In the genomic region with DNA sequence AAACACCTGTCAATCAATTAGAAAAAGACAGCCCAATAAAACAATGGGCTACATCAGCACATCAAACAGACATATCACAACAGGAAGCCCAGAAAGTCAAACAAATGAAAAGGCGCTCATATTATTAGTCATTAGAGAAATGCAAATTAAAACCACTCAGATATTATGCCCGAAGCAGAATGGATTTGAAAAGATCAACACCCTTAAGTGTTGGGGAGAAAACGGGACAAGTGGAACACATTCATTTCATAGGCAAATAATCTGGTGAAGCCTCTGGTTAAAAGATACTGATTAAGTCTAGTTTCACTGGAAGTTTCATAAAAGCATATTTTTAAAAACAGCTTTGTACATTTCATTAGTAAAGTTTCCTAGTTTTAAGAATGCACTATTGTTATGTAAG, we compare ENCODE assay signal across 43 cellular contexts. TPM values are rescaled to one million over a fixed set of nuclear protein-coding genes. Genes with fewer than 3 reads are reported as not detected.
"Had no signal": no experiment of that assay in that cellular context is flagged by ENCODE, and none has a peak within 500 bp of the region (broad histone marks: within the 10 kb centered on the region; RNA-seq: fewer than 3 reads in every experiment).

No MANE protein-coding gene starts in this region.

- ATAC-seq: activated naive CD4-positive, alpha-beta T cell treated with anti-CD3 and anti-CD28 coated beads, Interleukin-2, amount 50 U/mL, for 72 hours; activated naive CD8-positive, alpha-beta T cell treated with anti-CD3 and anti-CD28 coated beads, Interleukin-2, amount 50 U/mL, for 24 hours; activated T-cell treated with anti-CD3 and anti-CD28 coated beads, Interleukin-2, amount 50 U/mL, for 4 hours; activated T-cell treated with anti-CD3 and anti-CD28 coated beads, Interleukin-2, amount 50 U/mL, for 72 hours; activated T-helper 17 cell treated with anti-CD3 and anti-CD28 coated beads, Interleukin-2, amount 50 U/mL, for 72 hours; body of pancreas had no signal

- DNase-seq: activated effector memory CD4-positive, alpha-beta T cell treated with anti-CD3 and anti-CD28 coated beads, Interleukin-2, amount 50 U/mL, for 16 hours; activated effector memory CD4-positive, alpha-beta T cell treated with Interleukin-2 at 50 U/mL for 16 hours; activated gamma-delta T cell; activated gamma-delta T cell treated with Interleukin-2 at 50 U/mL for 16 hours; activated naive CD4-positive, alpha-beta T cell; activated naive CD4-positive, alpha-beta T cell treated with anti-CD3 and anti-CD28 coated beads for 36 hours; activated naive CD4-positive, alpha-beta T cell treated with anti-CD3 and anti-CD28 coated beads, Interleukin-2, amount 10 ng/mL, durations not matched to agents 7 days and 5 days; activated naive CD4-positive, alpha-beta T cell treated with anti-CD3 and anti-CD28 coated beads, Interleukin-2, amount 50 U/mL, for 16 hours; activated naive CD4-positive, alpha-beta T cell treated with Interleukin-2 at 50 U/mL for 16 hours; activated naive CD8-positive, alpha-beta T cell treated with anti-CD3 and anti-CD28 coated beads for 36 hours; activated naive CD8-positive, alpha-beta T cell treated with anti-CD3 and anti-CD28 coated beads, Interleukin-2, amount 10 ng/mL, durations not matched to agents 7 days and 5 days; activated naive CD8-positive, alpha-beta T cell treated with anti-CD3 and anti-CD28 coated beads, Interleukin-2, amount 50 U/mL, for 24 hours; activated T-cell treated with anti-CD3 and anti-CD28 coated beads, Interleukin-2, amount 50 U/mL, for 24 hours; activated T-cell treated with anti-CD3 and anti-CD28 coated beads, Interleukin-2, amount 50 U/mL, for 4 hours; activated T-cell treated with anti-CD3 and anti-CD28 coated beads, Interleukin-2, amount 50 U/mL, for 48 hours; activated T-cell treated with anti-CD3 and anti-CD28 coated beads, Interleukin-2, amount 50 U/mL, for 72 hours; adrenal gland; amniotic stem cell; amygdala; anterior cingulate cortex; aorta; body of pancreas; brain microvascular endothelial cell; caudate nucleus; central memory CD4-positive, alpha-beta T cell; cerebellar nuclear complex had no signal

- H3K9me3 ChIP-seq: adrenal gland, ascending aorta, body of pancreas had no signal

- FAIRE-seq: astrocyte, bronchial epithelial cell had no signal

- H3K27ac ChIP-seq: adrenal gland, ascending aorta, body of pancreas, brain microvascular endothelial cell, breast epithelium, cardiac muscle cell had no signal

- H3K4me3 ChIP-seq: adrenal gland, ascending aorta, body of pancreas, breast epithelium, cardiac muscle cell had no signal

- H3K4me1 ChIP-seq: adrenal gland, ascending aorta, breast epithelium had no signal

- H3K4me3 Mint-ChIP-seq: activated naive CD4-positive, alpha-beta T cell treated with anti-CD3 and anti-CD28 coated beads for 36 hours; activated naive CD4-positive, alpha-beta T cell treated with anti-CD3 and anti-CD28 coated beads, Interleukin-2, amount 10 ng/mL, durations not matched to agents 7 days and 5 days; activated naive CD4-positive, alpha-beta T cell treated with anti-CD3 and anti-CD28 coated beads, Interleukin-2, amount 50 U/mL, for 24 hours; activated naive CD8-positive, alpha-beta T cell; activated naive CD8-positive, alpha-beta T cell treated with anti-CD3 and anti-CD28 coated beads for 36 hours; activated naive CD8-positive, alpha-beta T cell treated with anti-CD3 and anti-CD28 coated beads, Interleukin-2, amount 10 ng/mL, durations not matched to agents 7 days and 5 days; activated naive CD8-positive, alpha-beta T cell treated with anti-CD3 and anti-CD28 coated beads, Interleukin-2, amount 50 U/mL, for 24 hours; activated T-cell treated with anti-CD3 and anti-CD28 coated beads, Interleukin-2, amount 50 U/mL, for 24 hours; activated T-cell treated with anti-CD3 and anti-CD28 coated beads, Interleukin-2, amount 50 U/mL, for 4 hours; activated T-cell treated with anti-CD3 and anti-CD28 coated beads, Interleukin-2, amount 50 U/mL, for 72 hours; activated T-helper 1 cell treated with anti-CD3 and anti-CD28 coated beads, Interleukin-12 subunit alpha, Interleukin-12 subunit beta, Interleukin-2, Interleukin-4 antibody, amounts not matched to agents 30 ng/mL and 10 ng/mL and 1 ng/mL, durations not matched to agents 14 hours and 24 hours and 36 hours; activated T-helper 17 cell treated with anti-CD3 and anti-CD28 coated beads, Interleukin-2, amount 50 U/mL, for 72 hours; brain; central memory CD8-positive, alpha-beta T cell had no signal

- H3K36me3 Mint-ChIP-seq: activated naive CD4-positive, alpha-beta T cell treated with anti-CD3 and anti-CD28 coated beads, Interleukin-2, amount 10 ng/mL, durations not matched to agents 7 days and 5 days; activated naive CD8-positive, alpha-beta T cell treated with anti-CD3 and anti-CD28 coated beads for 36 hours; activated naive CD8-positive, alpha-beta T cell treated with anti-CD3 and anti-CD28 coated beads, Interleukin-2, amount 10 ng/mL, durations not matched to agents 7 days and 5 days; brain had no signal

- H3K27ac Mint-ChIP-seq: activated naive CD4-positive, alpha-beta T cell treated with anti-CD3 and anti-CD28 coated beads for 36 hours; activated naive CD4-positive, alpha-beta T cell treated with anti-CD3 and anti-CD28 coated beads, Interleukin-2, amount 10 ng/mL, durations not matched to agents 7 days and 5 days; activated naive CD4-positive, alpha-beta T cell treated with anti-CD3 and anti-CD28 coated beads, Interleukin-2, amount 50 U/mL, for 24 hours; activated naive CD4-positive, alpha-beta T cell treated with anti-CD3 and anti-CD28 coated beads, Interleukin-2, amount 50 U/mL, for 72 hours; activated naive CD8-positive, alpha-beta T cell; activated naive CD8-positive, alpha-beta T cell treated with anti-CD3 and anti-CD28 coated beads for 36 hours; activated naive CD8-positive, alpha-beta T cell treated with anti-CD3 and anti-CD28 coated beads, Interleukin-2, amount 10 ng/mL, durations not matched to agents 7 days and 5 days; activated naive CD8-positive, alpha-beta T cell treated with anti-CD3 and anti-CD28 coated beads, Interleukin-2, amount 50 U/mL, for 24 hours; activated T-cell treated with anti-CD3 and anti-CD28 coated beads, Interleukin-2, amount 50 U/mL, for 24 hours; activated T-cell treated with anti-CD3 and anti-CD28 coated beads, Interleukin-2, amount 50 U/mL, for 72 hours; activated T-helper 1 cell treated with anti-CD3 and anti-CD28 coated beads, Interleukin-12 subunit alpha, Interleukin-12 subunit beta, Interleukin-2, Interleukin-4 antibody, amounts not matched to agents 30 ng/mL and 10 ng/mL and 1 ng/mL, durations not matched to agents 14 hours and 24 hours and 36 hours; activated T-helper 17 cell treated with anti-CD3 and anti-CD28 coated beads, Interleukin-2, amount 50 U/mL, for 72 hours; activated T-helper 2 cell treated with anti-CD3 and anti-CD28 coated beads, Interferon-gamma antibody, Interleukin-2, Interleukin-4, amounts not matched to agents 10 μg/mL and 5 μg/mL and 100 μg/mL, durations not matched to agents 14 hours and 24 hours and 36 hours; brain had no signal

- H3K36me3 ChIP-seq: adrenal gland, ascending aorta, brain microvascular endothelial cell, breast epithelium, cardiac muscle cell had no signal

- H3K4me1 Mint-ChIP-seq: activated naive CD4-positive, alpha-beta T cell treated with anti-CD3 and anti-CD28 coated beads, Interleukin-2, amount 10 ng/mL, durations not matched to agents 7 days and 5 days; activated naive CD4-positive, alpha-beta T cell treated with anti-CD3 and anti-CD28 coated beads, Interleukin-2, amount 50 U/mL, for 24 hours; activated naive CD8-positive, alpha-beta T cell treated with anti-CD3 and anti-CD28 coated beads for 36 hours; activated naive CD8-positive, alpha-beta T cell treated with anti-CD3 and anti-CD28 coated beads, Interleukin-2, amount 10 ng/mL, durations not matched to agents 7 days and 5 days; activated naive CD8-positive, alpha-beta T cell treated with anti-CD3 and anti-CD28 coated beads, Interleukin-2, amount 50 U/mL, for 24 hours; activated T-helper 17 cell treated with anti-CD3 and anti-CD28 coated beads, Interleukin-2, amount 50 U/mL, for 72 hours; brain; central memory CD8-positive, alpha-beta T cell had no signal

- H3K27me3 ChIP-seq: ascending aorta, body of pancreas, brain microvascular endothelial cell, cardiac muscle cell had no signal

RNA-seq across cellular contexts. Expression of a gene that starts 17.4 kb away (rescaled TPM):
- total RNA-seq: activated naive CD4-positive, alpha-beta T cell treated with anti-CD3 and anti-CD28 coated beads for 36 hours; activated naive CD8-positive, alpha-beta T cell treated with anti-CD3 and anti-CD28 coated beads for 36 hours; activated naive CD8-positive, alpha-beta T cell treated with anti-CD3 and anti-CD28 coated beads, Interleukin-2, amount 10 ng/mL, durations not matched to agents 7 days and 5 days; activated T-cell treated with anti-CD3 and anti-CD28 coated beads, Interleukin-2, amount 50 U/mL, for 4 hours; activated T-cell treated with anti-CD3 and anti-CD28 coated beads, Interleukin-2, amount 50 U/mL, for 72 hours; activated T-helper 1 cell treated with anti-CD3 and anti-CD28 coated beads, Interleukin-12 subunit alpha, Interleukin-12 subunit beta, Interleukin-2, Interleukin-4 antibody, amounts not matched to agents 30 ng/mL and 10 ng/mL and 1 ng/mL, durations not matched to agents 14 hours and 24 hours and 36 hours; activated T-helper 17 cell treated with anti-CD3 and anti-CD28 coated beads, Interleukin-2, amount 50 U/mL, for 72 hours; activated T-helper 2 cell treated with anti-CD3 and anti-CD28 coated beads, Interferon-gamma antibody, Interleukin-2, Interleukin-4, amounts not matched to agents 10 μg/mL and 5 μg/mL and 100 μg/mL, durations not matched to agents 14 hours and 24 hours and 36 hours; adrenal gland; aorta; ascending aorta; astrocyte; body of pancreas; breast epithelium; bronchial epithelial cell; cardiac muscle cell; cardiac septum; cerebellum; chondrocyte had no signal
- polyA plus RNA-seq: adipose tissue, adrenal gland, aorta, cardiac muscle cell had no signal

RNA-seq across cellular contexts. Expression of a gene that starts 38.1 kb away (rescaled TPM):
- total RNA-seq: activated naive CD4-positive, alpha-beta T cell treated with anti-CD3 and anti-CD28 coated beads for 36 hours; activated naive CD4-positive, alpha-beta T cell treated with anti-CD3 and anti-CD28 coated beads, Interleukin-2, amount 50 U/mL, for 72 hours; activated naive CD8-positive, alpha-beta T cell treated with anti-CD3 and anti-CD28 coated beads for 36 hours; activated naive CD8-positive, alpha-beta T cell treated with anti-CD3 and anti-CD28 coated beads, Interleukin-2, amount 10 ng/mL, durations not matched to agents 7 days and 5 days; activated T-cell treated with anti-CD3 and anti-CD28 coated beads, Interleukin-2, amount 50 U/mL, for 4 hours; activated T-cell treated with anti-CD3 and anti-CD28 coated beads, Interleukin-2, amount 50 U/mL, for 72 hours; activated T-helper 1 cell treated with anti-CD3 and anti-CD28 coated beads, Interleukin-12 subunit alpha, Interleukin-12 subunit beta, Interleukin-2, Interleukin-4 antibody, amounts not matched to agents 30 ng/mL and 10 ng/mL and 1 ng/mL, durations not matched to agents 14 hours and 24 hours and 36 hours; activated T-helper 17 cell treated with anti-CD3 and anti-CD28 coated beads, Interleukin-2, amount 50 U/mL, for 72 hours; activated T-helper 2 cell treated with anti-CD3 and anti-CD28 coated beads, Interferon-gamma antibody, Interleukin-2, Interleukin-4, amounts not matched to agents 10 μg/mL and 5 μg/mL and 100 μg/mL, durations not matched to agents 14 hours and 24 hours and 36 hours; aorta; ascending aorta; body of pancreas; breast epithelium; bronchial epithelial cell; cardiac muscle cell; cerebellum; chondrocyte had no signal
- polyA plus RNA-seq: adipose tissue, adrenal gland, aorta, cardiac muscle cell had no signal

RNA-seq across cellular contexts. Expression of a gene that starts 48.1 kb away (rescaled TPM):
- total RNA-seq: activated naive CD4-positive, alpha-beta T cell treated with anti-CD3 and anti-CD28 coated beads for 36 hours; activated naive CD4-positive, alpha-beta T cell treated with anti-CD3 and anti-CD28 coated beads, Interleukin-2, amount 50 U/mL, for 72 hours; activated naive CD8-positive, alpha-beta T cell treated with anti-CD3 and anti-CD28 coated beads for 36 hours; activated naive CD8-positive, alpha-beta T cell treated with anti-CD3 and anti-CD28 coated beads, Interleukin-2, amount 10 ng/mL, durations not matched to agents 7 days and 5 days; activated T-cell treated with anti-CD3 and anti-CD28 coated beads, Interleukin-2, amount 50 U/mL, for 4 hours; activated T-cell treated with anti-CD3 and anti-CD28 coated beads, Interleukin-2, amount 50 U/mL, for 72 hours; activated T-helper 1 cell treated with anti-CD3 and anti-CD28 coated beads, Interleukin-12 subunit alpha, Interleukin-12 subunit beta, Interleukin-2, Interleukin-4 antibody, amounts not matched to agents 30 ng/mL and 10 ng/mL and 1 ng/mL, durations not matched to agents 14 hours and 24 hours and 36 hours; activated T-helper 17 cell treated with anti-CD3 and anti-CD28 coated beads, Interleukin-2, amount 50 U/mL, for 72 hours; activated T-helper 2 cell treated with anti-CD3 and anti-CD28 coated beads, Interferon-gamma antibody, Interleukin-2, Interleukin-4, amounts not matched to agents 10 μg/mL and 5 μg/mL and 100 μg/mL, durations not matched to agents 14 hours and 24 hours and 36 hours; adrenal gland; aorta; ascending aorta; astrocyte; breast epithelium; bronchial epithelial cell; cardiac muscle cell; cerebellum; chondrocyte had no signal
- polyA plus RNA-seq: adipose tissue, adrenal gland, aorta, cardiac muscle cell had no signal
